In the genomic region with DNA sequence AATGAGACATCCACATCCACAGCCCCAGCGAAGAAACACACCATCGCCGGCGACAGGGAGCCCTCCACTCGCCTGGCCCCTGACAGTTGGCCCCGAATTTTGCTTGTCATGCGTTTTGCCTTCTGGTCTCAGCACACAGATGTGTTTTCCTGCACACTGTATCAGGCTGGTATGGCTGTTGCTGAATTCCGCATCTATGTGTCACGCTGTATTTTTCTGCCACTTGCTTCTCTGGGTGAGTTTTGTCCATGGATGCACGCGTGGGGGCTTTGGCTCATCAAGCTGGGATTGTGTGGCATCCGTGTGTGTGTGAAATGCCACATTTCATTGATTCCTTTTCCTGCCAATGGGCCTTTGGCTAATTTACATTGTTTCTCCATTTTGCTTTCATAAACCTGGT, we compare ENCODE assay signal across 24 cellular contexts. TPM values are rescaled to one million over a fixed set of nuclear protein-coding genes. Genes with fewer than 3 reads are reported as not detected.
DNase-seq lines count a peak whose midpoint lies in the region; ATAC-seq and TF ChIP-seq lines count a peak whose summit lies in the region.
"Had no signal": no experiment of that assay in that cellular context is flagged by ENCODE, and none has a peak within 500 bp of the region (broad histone marks: within the 10 kb centered on the region; RNA-seq: fewer than 3 reads in every experiment).

No MANE protein-coding gene starts in this region.

- DNase-seq in left ventricle myocardium superior (peak; percentile 7), left cardiac atrium (no peak), fibroblast of pulmonary artery (ENCODE audit: low read depth) (peak; percentile 3), superior temporal gyrus (ENCODE audit: extremely low spot score) (peak; percentile 7), body of pancreas (no peak), GM13976 (ENCODE audit: low spot score) (no peak)
- DNase-seq in effector CD8-positive, alpha-beta T cell (lab: John Stamatoyannopoulos, UW), result no peak
- DNase-seq: Calu3; CD8-positive, alpha-beta memory T cell; DMS153; GDM1; H9; NCI-H1092 treated with DMSO at 0.1 percent for 48 hours; NCI-H1436 treated with DMSO at 0.1 percent for 48 hours; NCI-H2029; NCI-H2227 treated with DMSO at 0.1 percent for 48 hours; NCI-H510A treated with DMSO at 0.1 percent for 48 hours; NCI-H748 treated with DMSO at 0.1 percent for 48 hours; Peyer's patch had no signal

- ATAC-seq in left ventricle myocardium superior, result no peak
- no peak for ATAC-seq in left cardiac atrium
- no peak for ATAC-seq in body of pancreas

- 80 to 81% methylated on average over 12 of the region's 12 CpGs for whole genome bisulfite sequencing in body of pancreas, 2 donors

- H3K4me3 ChIP-seq in fibroblast of pulmonary artery (replicated peaks; ENCODE audit: low read depth, low read length) (no peak overlapping the region), body of pancreas (no peak overlapping the region)
- H3K4me3 ChIP-seq: Peyer's patch had no signal

- TF ChIP-seq CTCF in fibroblast of pulmonary artery (IDR thresholded peaks at IDR 0.05; ENCODE audit: low read length, missing control alignments) (no peak), body of pancreas (IDR thresholded peaks at IDR 0.05) (no peak), GM13976 (IDR thresholded peaks at IDR 0.05; ENCODE audit: borderline replicate concordance, control extremely low read depth, extremely low read depth, insufficient read depth, missing control alignments) (no peak)

- intact Hi-C loops in left ventricle myocardium superior (cut with micrococcal nuclease) (no loop called here), left cardiac atrium (cut with DNase I) (no loop called here), body of pancreas (cut with DNase I) (no loop called here)

- H3K4me1 ChIP-seq in body of pancreas, result no peaks in the 10 kb centered on the region
- H3K4me1 ChIP-seq: Peyer's patch had no signal

- no peaks in the 10 kb centered on the region for H3K9me3 ChIP-seq in body of pancreas
- H3K9me3 ChIP-seq: Peyer's patch had no signal

- TF ChIP-seq POLR2A in body of pancreas (IDR thresholded peaks at IDR 0.05), result no peak

- H3K27me3 ChIP-seq in body of pancreas, result no peaks in the 10 kb centered on the region
- H3K27me3 ChIP-seq: Peyer's patch had no signal

- in situ Hi-C loops in GM13976 (cut with MboI; ENCODE audit: low sequenced_read_pairs, unreplicated experiment), result no loop called here

- H3K36me3 ChIP-seq in body of pancreas (replicated peaks in 1 of 2; ENCODE audit: insufficient read depth in 1 of 2, low read depth in 2 of 2), result peaks cover 0 to 3% of the 10 kb centered on the region in 2 donors

- H3K27ac ChIP-seq in angular gyrus (ENCODE audit: low read depth, low read length), result peak overlapping the region; percentile 53
- H3K27ac ChIP-seq in body of pancreas, result no peak overlapping the region
- H3K27ac ChIP-seq: 22Rv1, C4-2B, HL-60, KMS-11, Peyer's patch had no signal

RNA-seq across cellular contexts. Expression of a gene that starts 26.5 kb away (rescaled TPM):
- total RNA-seq in left ventricle myocardium superior, result 181 TPM
- total RNA-seq in left cardiac atrium, result 100 to 1,000 TPM; 159 to 176 TPM
- 100 to 1,000 TPM; 215 to 237 TPM for total RNA-seq in body of pancreas

RNA-seq across cellular contexts. Expression of a gene that starts 31.9 kb away (rescaled TPM):
- total RNA-seq in left ventricle myocardium superior, result 15.4 TPM
- 10 to 100 TPM; 10.5 to 14.1 TPM for total RNA-seq in left cardiac atrium
- total RNA-seq in body of pancreas, result 10 to 100 TPM in 1 of 2 donors, 1 to 10 TPM in 1; 8.6 to 25.4 TPM

RNA-seq across cellular contexts. Expression of a gene that starts 40.7 kb away (rescaled TPM):
- total RNA-seq in left ventricle myocardium superior (4.6 TPM), left cardiac atrium (1 to 10 TPM; 5.7 to 5.8 TPM), body of pancreas (1 to 10 TPM; 5.2 to 7.9 TPM)

Comparison
In these comparisons a context has a peak if more than half of its experiments do, and no peak if none do; other contexts are left out.
1. DNase-seq: peak in left ventricle myocardium superior (single experiment), fibroblast of pulmonary artery (single experiment) and superior temporal gyrus (single experiment); none in left cardiac atrium (single experiment), effector CD8-positive, alpha-beta T cell (single experiment), body of pancreas (0 of 4) and GM13976 (single experiment).